In the genomic region with DNA sequence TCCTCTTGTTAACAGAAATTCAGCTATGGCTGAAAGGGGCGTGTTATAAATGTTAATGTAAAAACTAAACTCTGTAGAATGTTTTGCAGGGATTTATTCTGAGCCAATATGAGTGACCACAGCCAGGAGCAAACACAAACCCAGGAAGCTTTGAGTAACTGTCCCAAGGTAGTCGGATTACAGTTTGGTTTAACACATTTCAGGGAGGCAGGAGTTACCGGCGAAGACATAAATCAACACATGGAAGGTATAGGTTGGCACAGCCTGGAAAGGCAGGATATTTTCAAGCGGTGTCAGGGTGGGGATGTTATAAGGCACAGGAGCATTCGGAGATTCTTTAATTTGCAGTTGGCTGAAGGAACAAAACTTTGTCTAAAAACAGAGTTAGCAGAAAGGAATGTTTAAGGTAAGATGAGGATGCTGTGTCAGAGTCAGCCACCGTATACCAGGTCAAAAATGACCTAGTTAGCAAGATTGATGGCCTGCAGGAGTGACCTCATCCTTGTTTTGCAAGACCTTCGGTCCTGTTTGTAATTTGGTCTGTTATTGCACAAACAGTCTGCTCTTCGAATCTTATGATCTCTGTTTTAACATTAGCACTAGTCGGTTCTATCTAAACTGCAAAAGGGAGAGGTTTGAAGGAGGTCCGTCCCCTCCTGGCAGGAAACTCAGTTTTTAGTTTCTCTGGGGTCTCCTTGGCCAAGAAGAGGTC, we compare ENCODE assay signal across 10 cellular contexts.
DNase-seq lines count a peak whose midpoint lies in the region; ATAC-seq and TF ChIP-seq lines count a peak whose summit lies in the region.
"Had no signal": no experiment of that assay in that cellular context is flagged by ENCODE, and none has a peak within 500 bp of the region (broad histone marks: within the 10 kb centered on the region; RNA-seq: fewer than 3 reads in every experiment).

No MANE protein-coding gene starts in this region.

- intact Hi-C loops in IMR-90 (cut with micrococcal nuclease): no loop called here
- intact Hi-C loops in colonic mucosa (cut with DNase I): no loop called here
- intact Hi-C loops in left lung (cut with DNase I): no loop called here
- intact Hi-C loops in transverse colon (cut with DNase I; ENCODE audit: low total_unique reads): no loop called here
- intact Hi-C loops in Calu3 (cut with micrococcal nuclease; ENCODE audit: unreplicated experiment): no loop called here
- intact Hi-C loops in naive thymus-derived CD4-positive, alpha-beta T cell (cut with micrococcal nuclease): no loop called here

- peak overlapping the region; percentile 24; the same call in 1 of the 2 replicates for H2AK5ac ChIP-seq in IMR-90 (ENCODE audit: low read depth, low read length)

- ATAC-seq in IMR-90 (ENCODE audit: low read depth) (peak; percentile 53), left lung (peak; percentile 71), HG03442 (IDR thresholded peaks at IDR 0.05; ENCODE audit: unreplicated experiment) (no peak)
- ATAC-seq in naive thymus-derived CD4-positive, alpha-beta T cell: no peak

- H2BK15ac ChIP-seq in IMR-90 (ENCODE audit: low read depth, low read length): no peak overlapping the region

- no peak overlapping the region for H3K4me3 ChIP-seq in IMR-90 (ENCODE audit: insufficient read depth, low read depth, low read length)
- no peak overlapping the region for H3K4me3 ChIP-seq in colonic mucosa
- H3K4me3 ChIP-seq in left lung: no peak overlapping the region
- H3K4me3 ChIP-seq in transverse colon: no peak overlapping the region
- no peak overlapping the region for H3K4me3 ChIP-seq in naive thymus-derived CD4-positive, alpha-beta T cell (ENCODE audit: low read length)

- peak overlapping the region; percentile 91; the same call in 1 of the 2 replicates for H3K27ac ChIP-seq in IMR-90 (ENCODE audit: insufficient read depth, low read length)
- peak overlapping the region; percentile 51 for H3K27ac ChIP-seq in colonic mucosa
- H3K27ac ChIP-seq in left lung: peak overlapping the region; percentile 49 to 67
- H3K27ac ChIP-seq in transverse colon: peak overlapping the region; percentile 67 to 78 (median 69)
- no peak overlapping the region for H3K27ac ChIP-seq in substantia nigra (ENCODE audit: low read depth, low read length, poor library complexity, severe bottlenecking)
- H3K27ac ChIP-seq in naive thymus-derived CD4-positive, alpha-beta T cell (ENCODE audit: low read depth, low read length): no peak overlapping the region

- in situ Hi-C loops in IMR-90 (cut with MboI; ENCODE audit: low sequenced_read_pairs): no loop called here
- in situ Hi-C loops in transverse colon (cut with MboI; ENCODE audit: low pct_ligation_motif_present in 1 of 4, low pct_unique_long_range_greater_than_20kb in 1 of 4, low sequenced_read_pairs in 3 of 4): loop anchor here in 1 of 4 donors (25.0 kb wide), 1 partner anchor 89 kb away; no protein-coding TSS in a partner anchor

- TF ChIP-seq RAD21 in IMR-90 (IDR thresholded peaks at IDR 0.05; ENCODE audit: low read length): no peak

- H4K5ac ChIP-seq in IMR-90 (ENCODE audit: low read depth, low read length): peak overlapping the region; percentile 65; the same call in 1 of the 2 replicates

- peak overlapping the region; percentile 72 for H3K23ac ChIP-seq in IMR-90 (ENCODE audit: low read depth, low read length)

- peak overlapping the region; percentile 68 for H3K4me2 ChIP-seq in IMR-90 (ENCODE audit: low read depth, low read length)

- no peak for TF ChIP-seq EP300 in transverse colon (IDR thresholded peaks at IDR 0.05; ENCODE audit: low read depth)

- BruUV-seq in IMR-90 (replicated peaks; lab: Mats Ljungman, UMichigan): no TSS peak
- no TSS peak for BruUV-seq in Calu3 (replicated peaks; lab: Mats Ljungman, UMichigan)

- peaks cover 5% of the 10 kb centered on the region for H3K9me3 Mint-ChIP-seq in Calu3 (ENCODE audit: low read depth, unreplicated experiment)
- H3K9me3 Mint-ChIP-seq in naive thymus-derived CD4-positive, alpha-beta T cell: peaks cover 0 to 24% (median 5%) of the 10 kb centered on the region in 11 donors

- H3K4me3 Mint-ChIP-seq in Calu3 (ENCODE audit: low read depth, unreplicated experiment): no peak overlapping the region
- H3K4me3 Mint-ChIP-seq in naive thymus-derived CD4-positive, alpha-beta T cell: no peak overlapping the region
- H3K4me3 Mint-ChIP-seq: activated naive CD8-positive, alpha-beta T cell treated with anti-CD3 and anti-CD28 coated beads, Interleukin-2, amount 10 ng/mL, durations not matched to agents 7 days and 5 days had no signal

- no peak overlapping the region for H2AFZ ChIP-seq in IMR-90 (replicated peaks; ENCODE audit: low read length, poor library complexity)

- no peak overlapping the region for H3K27ac Mint-ChIP-seq in Calu3 (ENCODE audit: unreplicated experiment)
- H3K27ac Mint-ChIP-seq in naive thymus-derived CD4-positive, alpha-beta T cell: no peak overlapping the region
- H3K27ac Mint-ChIP-seq: activated naive CD8-positive, alpha-beta T cell treated with anti-CD3 and anti-CD28 coated beads, Interleukin-2, amount 10 ng/mL, durations not matched to agents 7 days and 5 days had no signal

- H3K27me3 Mint-ChIP-seq in Calu3 (ENCODE audit: unreplicated experiment): no peaks in the 10 kb centered on the region
- H3K27me3 Mint-ChIP-seq in naive thymus-derived CD4-positive, alpha-beta T cell: peaks cover 4 to 30% (median 14%) of the 10 kb centered on the region in 5 donors

- dilution Hi-C loops in IMR-90 (cut with HindIII; ENCODE audit: low sequenced_read_pairs, unreplicated experiment): no loop called here

- TF ChIP-seq POLR2A in IMR-90 (IDR thresholded peaks at IDR 0.05; ENCODE audit: low read depth, low read length): no peak
- no peak for TF ChIP-seq POLR2A in transverse colon (IDR thresholded peaks at IDR 0.05)

- peaks cover 1% of the 10 kb centered on the region; the same call in 1 of the 2 replicates for H3K9me3 ChIP-seq in IMR-90 (ENCODE audit: control insufficient read depth, insufficient read depth, low read length)
- no peaks in the 10 kb centered on the region for H3K9me3 ChIP-seq in colonic mucosa
- H3K9me3 ChIP-seq in left lung: peaks cover 0 to 11% of the 10 kb centered on the region in 2 donors
- no peaks in the 10 kb centered on the region for H3K9me3 ChIP-seq in transverse colon
- H3K9me3 ChIP-seq in naive thymus-derived CD4-positive, alpha-beta T cell (ENCODE audit: control insufficient read depth in 2 of 3, low read length in 3 of 3): peaks cover 0 to 1% (median 0%) of the 10 kb centered on the region in 3 experiments

- H3K36me3 ChIP-seq in IMR-90 (ENCODE audit: control insufficient read depth, insufficient read depth, low read length): no peaks in the 10 kb centered on the region
- H3K36me3 ChIP-seq in colonic mucosa: no peaks in the 10 kb centered on the region
- no peaks in the 10 kb centered on the region for H3K36me3 ChIP-seq in left lung
- no peaks in the 10 kb centered on the region for H3K36me3 ChIP-seq in transverse colon
- H3K36me3 ChIP-seq in naive thymus-derived CD4-positive, alpha-beta T cell (ENCODE audit: control insufficient read depth in 2 of 3, insufficient read depth in 3 of 3, low read length in 3 of 3): no peaks in the 10 kb centered on the region

- H4K20me1 ChIP-seq in IMR-90 (ENCODE audit: insufficient read depth, low read length): no peaks in the 10 kb centered on the region; the same call in 1 of the 2 replicates

- peak overlapping the region; percentile 72 for H2BK20ac ChIP-seq in IMR-90 (ENCODE audit: low read depth, low read length)

- H3K79me1 ChIP-seq in IMR-90 (ENCODE audit: low read depth in 1 of 2, low read length in 2 of 2): no peaks in the 10 kb centered on the region

- H3K4ac ChIP-seq in IMR-90 (ENCODE audit: low read depth, low read length): peak overlapping the region; percentile 67

- H3K14ac ChIP-seq in IMR-90 (replicated peaks; ENCODE audit: low read depth, low read length): peak overlapping the region; percentile 33; the same call in 1 of the 2 replicates

- CTCF ChIA-PET in IMR-90 (lab: Yijun Ruan, JAX): no interaction called here
- CTCF ChIA-PET in Calu3 (lab: Charles Lee): no interaction called here
- CTCF ChIA-PET in naive thymus-derived CD4-positive, alpha-beta T cell (lab: Charles Lee): no interaction called here

- H4K8ac ChIP-seq in IMR-90 (ENCODE audit: low read depth in 2 of 2, low read length in 2 of 2): peak overlapping the region in 1 of 2 experiments; percentile 65; a peak in 1 of 4 replicates

- DNase-seq in IMR-90 (peak; percentile 74), colonic mucosa (no peak), left lung (no peak), transverse colon (no peak), substantia nigra (lab: John Stamatoyannopoulos, UW) (no peak), Calu3 (no peak)
- no peak for DNase-seq in naive thymus-derived CD4-positive, alpha-beta T cell
- DNase-seq: activated naive CD8-positive, alpha-beta T cell treated with anti-CD3 and anti-CD28 coated beads, Interleukin-2, amount 10 ng/mL, durations not matched to agents 7 days and 5 days; NCI-H446 treated with DMSO at 0.1 percent for 48 hours had no signal

- H3K27me3 ChIP-seq in IMR-90 (ENCODE audit: control insufficient read depth, insufficient read depth, low read length) (peaks cover 9% of the 10 kb centered on the region), colonic mucosa (no peaks in the 10 kb centered on the region), left lung (no peaks in the 10 kb centered on the region), transverse colon (peaks cover 6% of the 10 kb centered on the region)
- H3K27me3 ChIP-seq in naive thymus-derived CD4-positive, alpha-beta T cell (ENCODE audit: control insufficient read depth in 2 of 2, insufficient read depth in 2 of 2, low read length in 2 of 2): no peaks in the 10 kb centered on the region

- H2BK5ac ChIP-seq in IMR-90 (ENCODE audit: low read depth, low read length, poor library complexity, severe bottlenecking): peak overlapping the region; percentile 64

- H3K36me3 Mint-ChIP-seq in Calu3 (ENCODE audit: insufficient read depth, unreplicated experiment): no peaks in the 10 kb centered on the region
- peaks cover 0 to under 1% (median 0%) of the 10 kb centered on the region in 5 donors for H3K36me3 Mint-ChIP-seq in naive thymus-derived CD4-positive, alpha-beta T cell
- H3K36me3 Mint-ChIP-seq: activated naive CD8-positive, alpha-beta T cell treated with anti-CD3 and anti-CD28 coated beads, Interleukin-2, amount 10 ng/mL, durations not matched to agents 7 days and 5 days had no signal

- 44% methylated on average over 6 of the region's 11 CpGs; no CpG with 5 or more reads in 1 of the 2 experiments for whole genome bisulfite sequencing in IMR-90 (ENCODE audit: extremely low coverage in 2 of 2, insufficient read length in 1 of 2), 2 experiments
- WGBS in transverse colon (ENCODE audit: low coverage in 1 of 2), 2 donors: 63 to 73% methylated on average over 10 to 11 of the region's 11 CpGs

- TF ChIP-seq CTCF in IMR-90 (conservative IDR thresholded peaks at IDR 0.05; ENCODE audit: low read depth, low read length): no peak
- TF ChIP-seq CTCF in colonic mucosa (IDR thresholded peaks at IDR 0.05): no peak
- no peak for TF ChIP-seq CTCF in left lung (IDR thresholded peaks at IDR 0.05)
- TF ChIP-seq CTCF in transverse colon (IDR thresholded peaks at IDR 0.05): no peak
- no peak for TF ChIP-seq CTCF in Calu3 (IDR thresholded peaks at IDR 0.05; ENCODE audit: unreplicated experiment)

- H3K18ac ChIP-seq in IMR-90 (ENCODE audit: low read depth, low read length): peak overlapping the region; percentile 65

- peaks cover 16% of the 10 kb centered on the region for H3K4me1 Mint-ChIP-seq in Calu3 (ENCODE audit: low read depth, unreplicated experiment)
- peaks cover 0 to 2% (median 0%) of the 10 kb centered on the region in 7 donors for H3K4me1 Mint-ChIP-seq in naive thymus-derived CD4-positive, alpha-beta T cell
- H3K4me1 Mint-ChIP-seq: activated naive CD8-positive, alpha-beta T cell treated with anti-CD3 and anti-CD28 coated beads, Interleukin-2, amount 10 ng/mL, durations not matched to agents 7 days and 5 days had no signal

- no peak overlapping the region; the same call in 1 of the 2 replicates for H3K9ac ChIP-seq in IMR-90 (ENCODE audit: low read depth, low read length)
- H3K9ac ChIP-seq in colonic mucosa (ENCODE audit: low read depth in 2 of 2, low read length in 2 of 2): no peak overlapping the region

- H3K4me1 ChIP-seq in IMR-90 (ENCODE audit: control insufficient read depth, insufficient read depth, low read length) (peaks cover 10% of the 10 kb centered on the region), colonic mucosa (no peaks in the 10 kb centered on the region), left lung (peaks cover 0 to 5% of the 10 kb centered on the region in 2 donors), transverse colon (peaks cover 0 to 6% (median 0%) of the 10 kb centered on the region in 4 donors)
- no peaks in the 10 kb centered on the region for H3K4me1 ChIP-seq in naive thymus-derived CD4-positive, alpha-beta T cell (ENCODE audit: control insufficient read depth in 2 of 2, insufficient read depth in 2 of 2, low read length in 2 of 2)

- no peaks in the 10 kb centered on the region for H3K9me1 ChIP-seq in IMR-90 (ENCODE audit: insufficient read depth, low read length)

- no peak overlapping the region for H3K56ac ChIP-seq in IMR-90 (ENCODE audit: extremely low read depth, insufficient read depth, low read length)

- POLR2A ChIA-PET in IMR-90 (lab: Charles Lee; ENCODE audit: unreplicated experiment): interaction anchor here (0.5 kb wide), 1 partner anchor 14 kb away, joined by 3 read pairs; no protein-coding TSS in a partner anchor
- POLR2A ChIA-PET in naive thymus-derived CD4-positive, alpha-beta T cell (lab: Charles Lee): no interaction called here

- H2AK9ac ChIP-seq in IMR-90 (replicated peaks; ENCODE audit: low read depth, low read length, poor library complexity): no peak overlapping the region

- H2BK120ac ChIP-seq in IMR-90 (ENCODE audit: low read depth, low read length): peak overlapping the region; percentile 83

- H4K91ac ChIP-seq in IMR-90 (ENCODE audit: insufficient read depth, low read depth, low read length): no peak overlapping the region

Comparison
In these comparisons a context has a peak if more than half of its experiments do, and no peak if none do; other contexts are left out.
1. ATAC-seq: peak in IMR-90 (single experiment) and left lung (single experiment); none in HG03442 (single experiment) and naive thymus-derived CD4-positive, alpha-beta T cell (single experiment).
2. H3K27ac ChIP-seq: peak in IMR-90 (single experiment), colonic mucosa (single experiment), left lung (2 of 2) and transverse colon (4 of 4); none in substantia nigra (single experiment) and naive thymus-derived CD4-positive, alpha-beta T cell (single experiment).